20 cellular contexts compared by ENCODE assay signal in genomic region chr1:216908116-216908515, GRCh38.
DNase-seq lines count a peak whose midpoint lies in the region; ATAC-seq and TF ChIP-seq lines count a peak whose summit lies in the region.
"Had no signal": no experiment of that assay in that cellular context is flagged by ENCODE, and none has a peak within 500 bp of the region (broad histone marks: within the 10 kb centered on the region; RNA-seq: fewer than 3 reads in every experiment).

No MANE protein-coding gene starts in this region.

- no peak overlapping the region for H2AK5ac ChIP-seq in mesendoderm (ENCODE audit: low read length)

- no peak overlapping the region for H3K56ac ChIP-seq in mesendoderm (ENCODE audit: low read length)

- H3K36me3 Mint-ChIP-seq in GM23338 (ENCODE audit: low read depth) = no peaks in the 10 kb centered on the region
- no peaks in the 10 kb centered on the region for H3K36me3 Mint-ChIP-seq in endodermal cell (ENCODE audit: low read depth)
- no peaks in the 10 kb centered on the region for H3K36me3 Mint-ChIP-seq in effector memory CD8-positive, alpha-beta T cell (ENCODE audit: insufficient read depth)
- H3K36me3 Mint-ChIP-seq: CD8-positive, alpha-beta T cell had no signal

- no peak for TF ChIP-seq POLR2A in esophagus muscularis mucosa (IDR thresholded peaks at IDR 0.05; ENCODE audit: low read depth)
- TF ChIP-seq POLR2A in tibial nerve (IDR thresholded peaks at IDR 0.05) = no peak
- no peak for TF ChIP-seq POLR2A in adrenal gland (IDR thresholded peaks at IDR 0.05)

- H3K27me3 ChIP-seq in GM23338 (ENCODE audit: insufficient read depth) (no peaks in the 10 kb centered on the region), esophagus muscularis mucosa (no peaks in the 10 kb centered on the region), mesendoderm (ENCODE audit: insufficient read depth, low read length, poor library complexity) (no peaks in the 10 kb centered on the region), tibial nerve (no peaks in the 10 kb centered on the region), endodermal cell (ENCODE audit: control insufficient read depth, insufficient read depth, low read length, poor library complexity, severe bottlenecking) (no peaks in the 10 kb centered on the region), adrenal gland (no peaks in the 10 kb centered on the region)
- H3K27me3 ChIP-seq: BLaER1 treated with 17β-estradiol and CSF1 and Interleukin-3, amounts not matched to agents 10 nM and 100 nM had no signal

- H3K9me2 ChIP-seq in GM23338 (ENCODE audit: insufficient read depth) = no peaks in the 10 kb centered on the region

- H3K4me3 Mint-ChIP-seq in GM23338 (no peak overlapping the region), endodermal cell (no peak overlapping the region)
- no peak overlapping the region for H3K4me3 Mint-ChIP-seq in effector memory CD8-positive, alpha-beta T cell
- H3K4me3 Mint-ChIP-seq: B cell; CD4-positive, alpha-beta T cell; CD8-positive, alpha-beta T cell had no signal

- no peak for TF ChIP-seq EP300 in esophagus muscularis mucosa (IDR thresholded peaks at IDR 0.05)
- TF ChIP-seq EP300 in tibial nerve (IDR thresholded peaks at IDR 0.05) = no peak

- no peak overlapping the region for H4K5ac ChIP-seq in mesendoderm (ENCODE audit: low read length)

- no peak overlapping the region for H3K18ac ChIP-seq in mesendoderm (ENCODE audit: low read length)

- no peaks in the 10 kb centered on the region for H3F3A ChIP-seq in GM23338 (replicated peaks; ENCODE audit: low read depth)

- peak overlapping the region; percentile 21 for H2BK120ac ChIP-seq in mesendoderm (ENCODE audit: low read depth, low read length)

- H2BK5ac ChIP-seq in mesendoderm (ENCODE audit: low read length) = no peak overlapping the region

- no peak overlapping the region for H3K23ac ChIP-seq in mesendoderm (ENCODE audit: low read length)

- ATAC-seq in GM23338 = no peak
- ATAC-seq in effector memory CD8-positive, alpha-beta T cell (replicated peaks) = no peak
- ATAC-seq: A549; CD8-positive, alpha-beta T cell; GM12878 had no signal

- H3K4me1 Mint-ChIP-seq in GM23338 (peaks cover 13% of the 10 kb centered on the region), endodermal cell (peaks cover 27% of the 10 kb centered on the region)
- H3K4me1 Mint-ChIP-seq in effector memory CD8-positive, alpha-beta T cell (ENCODE audit: low read depth in 2 of 2) = no peaks in the 10 kb centered on the region
- H3K4me1 Mint-ChIP-seq: B cell had no signal

- no peak overlapping the region for H2BK15ac ChIP-seq in mesendoderm (replicated peaks; ENCODE audit: low read depth)

- H3K27me3 Mint-ChIP-seq in GM23338 (ENCODE audit: insufficient read depth, low read depth, poor library complexity) (peaks cover 2% of the 10 kb centered on the region), endodermal cell (ENCODE audit: insufficient read depth) (no peaks in the 10 kb centered on the region)
- H3K27me3 Mint-ChIP-seq in effector memory CD8-positive, alpha-beta T cell = no peaks in the 10 kb centered on the region
- H3K27me3 Mint-ChIP-seq: B cell; CD4-positive, alpha-beta T cell had no signal

- H3K27ac Mint-ChIP-seq in GM23338 (no peak overlapping the region), endodermal cell (no peak overlapping the region)
- no peak overlapping the region for H3K27ac Mint-ChIP-seq in effector memory CD8-positive, alpha-beta T cell
- H3K27ac Mint-ChIP-seq: B cell; CD4-positive, alpha-beta T cell; CD8-positive, alpha-beta T cell had no signal

- no peaks in the 10 kb centered on the region for H3K79me1 ChIP-seq in mesendoderm (ENCODE audit: low read length)

- no peak overlapping the region for H4K8ac ChIP-seq in mesendoderm (ENCODE audit: low read depth, low read length)

- no peak overlapping the region for H3K4ac ChIP-seq in mesendoderm (ENCODE audit: low read depth, low read length)

- no peak for TF ChIP-seq CTCF in GM23338 (conservative IDR thresholded peaks at IDR 0.05; ENCODE audit: low read depth in 2 of 2)
- no peak for TF ChIP-seq CTCF in esophagus muscularis mucosa (IDR thresholded peaks at IDR 0.05)
- no peak for TF ChIP-seq CTCF in tibial nerve (IDR thresholded peaks at IDR 0.05)
- TF ChIP-seq CTCF in endodermal cell (conservative IDR thresholded peaks at IDR 0.05) = no peak
- no peak for TF ChIP-seq CTCF in adrenal gland (IDR thresholded peaks at IDR 0.05)

- WGBS in esophagus muscularis mucosa = 90% methylated on average over 3 of the region's 3 CpGs
- WGBS in mesendoderm (ENCODE audit: extremely low coverage, insufficient coverage, low lambda C conversion rate) = no CpG with 5 or more reads among the region's 3 CpGs
- WGBS in tibial nerve, 2 donors = 73 to 80% methylated on average over 3 of the region's 3 CpGs
- WGBS in endodermal cell (ENCODE audit: insufficient coverage in 1 of 2, insufficient read length in 1 of 2), 2 experiments = 88 to 94% methylated on average over 3 of the region's 3 CpGs
- WGBS in adrenal gland, 4 donors = 76 to 95% (median 91%) methylated on average over 3 of the region's 3 CpGs

- H3K27ac ChIP-seq in GM23338 (ENCODE audit: low read depth) (no peak overlapping the region), esophagus muscularis mucosa (replicated peaks in 1 of 4) (no peak overlapping the region), mesendoderm (ENCODE audit: low read depth, low read length) (no peak overlapping the region), tibial nerve (peak overlapping the region in 3 of 4 donors; percentile 26 to 86 (median 78)), endodermal cell (ENCODE audit: low read depth, low read length) (no peak overlapping the region), adrenal gland (no peak overlapping the region)
- H3K27ac ChIP-seq: 22Rv1; A549; BLaER1 treated with 17β-estradiol and CSF1 and Interleukin-3, amounts not matched to agents 10 nM and 100 nM; C4-2B had no signal

- peak overlapping the region; percentile 53; the same call in 1 of the 2 replicates for H2AFZ ChIP-seq in GM23338

- no peaks in the 10 kb centered on the region for H3K9me3 ChIP-seq in esophagus muscularis mucosa
- H3K9me3 ChIP-seq in tibial nerve = no peaks in the 10 kb centered on the region
- no peaks in the 10 kb centered on the region for H3K9me3 ChIP-seq in endodermal cell (ENCODE audit: control insufficient read depth, low read length)
- no peaks in the 10 kb centered on the region for H3K9me3 ChIP-seq in adrenal gland (replicated peaks in 1 of 3)
- H3K9me3 ChIP-seq: A549; BLaER1 treated with 17β-estradiol and CSF1 and Interleukin-3, amounts not matched to agents 10 nM and 100 nM; Caco-2 had no signal

- intact Hi-C loops in esophagus muscularis mucosa (cut with DNase I) (no loop called here), adrenal gland (cut with DNase I) (no loop called here)

- no peaks in the 10 kb centered on the region for H3K36me3 ChIP-seq in GM23338 (ENCODE audit: insufficient read depth)
- no peaks in the 10 kb centered on the region for H3K36me3 ChIP-seq in esophagus muscularis mucosa
- H3K36me3 ChIP-seq in mesendoderm (ENCODE audit: control insufficient read depth, insufficient read depth, low read length) = no peaks in the 10 kb centered on the region
- no peaks in the 10 kb centered on the region for H3K36me3 ChIP-seq in tibial nerve
- H3K36me3 ChIP-seq in endodermal cell (ENCODE audit: control insufficient read depth, insufficient read depth, low read length) = no peaks in the 10 kb centered on the region
- no peaks in the 10 kb centered on the region for H3K36me3 ChIP-seq in adrenal gland (replicated peaks in 1 of 2)
- H3K36me3 ChIP-seq: BLaER1 treated with 17β-estradiol and CSF1 and Interleukin-3, amounts not matched to agents 10 nM and 100 nM had no signal

- H3K9ac ChIP-seq in mesendoderm (ENCODE audit: low read length) = no peak overlapping the region
- H3K9ac ChIP-seq in endodermal cell (ENCODE audit: extremely low read depth, low read length, poor library complexity, severe bottlenecking) = no peak overlapping the region
- H3K9ac ChIP-seq: BLaER1 treated with 17β-estradiol and CSF1 and Interleukin-3, amounts not matched to agents 10 nM and 100 nM had no signal

- DNase-seq in GM23338 (ENCODE audit: low spot score) (no peak), esophagus muscularis mucosa (ENCODE audit: extremely low spot score) (peak; percentile 19), mesendoderm (no peak), tibial nerve (ENCODE audit: low spot score in 2 of 2) (no peak), endodermal cell (no peak), adrenal gland (no peak)
- DNase-seq in effector memory CD8-positive, alpha-beta T cell = no peak
- DNase-seq: AML-193; Caco-2; Calu3; CD4-positive, alpha-beta T cell; CD8-positive, alpha-beta T cell; DMS79 treated with DMSO at 0.1 percent for 48 hours; GF-D8 had no signal

- H3K79me2 ChIP-seq in GM23338 (replicated peaks; ENCODE audit: insufficient read depth) (no peaks in the 10 kb centered on the region), mesendoderm (ENCODE audit: control insufficient read depth, insufficient read depth, low read length) (no peaks in the 10 kb centered on the region)

- H3K4me3 ChIP-seq in GM23338 = no peak overlapping the region
- H3K4me3 ChIP-seq in esophagus muscularis mucosa = no peak overlapping the region
- no peak overlapping the region for H3K4me3 ChIP-seq in mesendoderm (ENCODE audit: low read length)
- no peak overlapping the region for H3K4me3 ChIP-seq in tibial nerve
- H3K4me3 ChIP-seq in endodermal cell (ENCODE audit: low read length) = no peak overlapping the region
- H3K4me3 ChIP-seq in adrenal gland = no peak overlapping the region
- H3K4me3 ChIP-seq: A549; BLaER1 treated with 17β-estradiol and CSF1 and Interleukin-3, amounts not matched to agents 10 nM and 100 nM; GM12878 had no signal

- H3K9me3 Mint-ChIP-seq in GM23338 (no peaks in the 10 kb centered on the region), endodermal cell (no peaks in the 10 kb centered on the region)
- peaks cover 0 to 7% of the 10 kb centered on the region in 2 donors for H3K9me3 Mint-ChIP-seq in effector memory CD8-positive, alpha-beta T cell

- H3K4me2 ChIP-seq in GM23338 = no peak overlapping the region
- no peak overlapping the region for H3K4me2 ChIP-seq in mesendoderm (ENCODE audit: low read length)
- H3K4me2 ChIP-seq: A549; BLaER1 treated with 17β-estradiol and CSF1 and Interleukin-3, amounts not matched to agents 10 nM and 100 nM had no signal

- H4K20me1 ChIP-seq in GM23338 (replicated peaks; ENCODE audit: insufficient read depth) = no peaks in the 10 kb centered on the region
- H4K20me1 ChIP-seq: BLaER1 treated with 17β-estradiol and CSF1 and Interleukin-3, amounts not matched to agents 10 nM and 100 nM had no signal

- H3K4me1 ChIP-seq in GM23338 (ENCODE audit: insufficient read depth) (no peaks in the 10 kb centered on the region), esophagus muscularis mucosa (peaks cover 0 to 5% (median 0%) of the 10 kb centered on the region in 4 donors), mesendoderm (ENCODE audit: control insufficient read depth, low read depth, low read length) (peaks cover 15% of the 10 kb centered on the region), tibial nerve (peaks cover 0 to 21% (median 8%) of the 10 kb centered on the region in 4 donors), endodermal cell (ENCODE audit: control insufficient read depth, insufficient read depth, low read length) (peaks cover 9% of the 10 kb centered on the region), adrenal gland (replicated peaks in 1 of 2) (no peaks in the 10 kb centered on the region)
- H3K4me1 ChIP-seq: A549; BLaER1 treated with 17β-estradiol and CSF1 and Interleukin-3, amounts not matched to agents 10 nM and 100 nM had no signal

TF ChIP-seq in GM23338, 12 proteins besides CTCF, POLR2A, EP300 and RAD21 (continues in another document):
- no peak for TF ChIP-seq NANOG (IDR thresholded peaks at IDR 0.05; ENCODE audit: borderline replicate concordance)

Comparison
In these comparisons a context has a peak if more than half of its experiments do, and no peak if none do; other contexts are left out.
1. H3K27ac ChIP-seq: peak in tibial nerve (3 of 4); none in GM23338 (single experiment), esophagus muscularis mucosa (0 of 4), mesendoderm (single experiment), endodermal cell (single experiment) and adrenal gland (0 of 5).